26 cellular contexts compared by ENCODE assay signal in the genomic region with DNA sequence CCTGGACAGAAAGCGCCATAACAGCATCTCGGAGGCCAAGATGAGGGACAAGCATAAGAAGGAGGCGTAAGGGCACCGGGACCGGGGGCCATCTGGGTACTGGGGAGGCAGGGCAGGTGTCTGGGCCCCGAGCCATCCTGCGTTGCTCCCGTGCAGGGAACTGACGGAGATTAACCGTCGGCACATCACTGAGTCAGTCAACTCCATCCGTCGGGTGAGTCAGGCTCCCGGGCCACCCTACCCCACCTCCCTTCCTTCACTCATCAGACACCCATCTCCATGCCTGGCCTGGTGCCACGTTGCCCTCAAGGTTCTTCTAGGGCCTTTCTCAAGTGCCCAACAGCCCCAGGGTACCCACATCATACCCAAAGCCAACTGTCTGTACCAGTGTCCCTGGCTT. TPM values are rescaled to one million over a fixed set of nuclear protein-coding genes. Genes with fewer than 3 reads are reported as not detected.
DNase-seq lines count a peak whose midpoint lies in the region; ATAC-seq and TF ChIP-seq lines count a peak whose summit lies in the region.
"Had no signal": no experiment of that assay in that cellular context is flagged by ENCODE, and none has a peak within 500 bp of the region (broad histone marks: within the 10 kb centered on the region; RNA-seq: fewer than 3 reads in every experiment).

No MANE protein-coding gene starts in this region.

- DNase-seq in HFFc6 (no peak), adrenal gland (peak in 4 of 7 donors; percentile 68 to 81 (median 77)), glomerular visceral epithelial cell (ENCODE audit: extremely low spot score) (peak; percentile 30), inferior parietal cortex (ENCODE audit: extremely low spot score) (no peak), NCI-H146 treated with DMSO at 0.1 percent for 48 hours (lab: John Stamatoyannopoulos, UW; ENCODE audit: unreplicated experiment) (no peak)
- DNase-seq: activated CD4-positive, alpha-beta T cell treated with anti-CD3 and anti-CD28 coated beads, Interleukin-2, amount 50 U/mL, for 48 hours; activated naive CD4-positive, alpha-beta T cell; caudate nucleus; CD8-positive, alpha-beta T cell; DMS153; hippocampal formation; lower lobe of right lung; NCI-H187; NCI-H748 treated with DMSO at 0.1 percent for 48 hours; stimulated activated CD4-positive, alpha-beta T cell treated with anti-CD3 and anti-CD28 coated beads, Interleukin-4, amount 100 ng/mL, for 1 hour; thyroid gland had no signal

- H3K4me3 ChIP-seq in BLaER1 (peak overlapping the region; percentile 83), adrenal gland (no peak overlapping the region)
- H3K4me3 ChIP-seq: GM12878, HAP-1, lower lobe of right lung, thyroid gland had no signal

- H3K27ac ChIP-seq in BLaER1 (peak overlapping the region; percentile 100), adrenal gland (peak overlapping the region in 2 of 5 donors; percentile 81 to 97)

- ATAC-seq in HG03342 (IDR thresholded peaks at IDR 0.05; ENCODE audit: unreplicated experiment) (no peak), GM21825 (IDR thresholded peaks at IDR 0.05; ENCODE audit: unreplicated experiment) (no peak)
- ATAC-seq: CD8-positive, alpha-beta T cell; GM12878; lower lobe of right lung had no signal

- H3K4me2 ChIP-seq in BLaER1 = peak overlapping the region; percentile 96

- no peaks in the 10 kb centered on the region for H4K20me1 ChIP-seq in BLaER1

- H3K36me3 ChIP-seq in BLaER1 = peaks cover 41% of the 10 kb centered on the region
- H3K36me3 ChIP-seq in adrenal gland (replicated peaks in 1 of 2) = peaks cover 0 to 51% of the 10 kb centered on the region in 2 donors

- H3K9me3 Mint-ChIP-seq in HFFc6 = no peaks in the 10 kb centered on the region
- H3K9me3 Mint-ChIP-seq: CD8-positive, alpha-beta T cell; dendritic cell treated with granulocyte-macrophage colony-stimulating factor and Interleukin-4, amounts not matched to agents 40 ng/mL and 50 ng/mL, for 4 days; IgD-negative memory B cell; stimulated activated naive CD8-positive, alpha-beta T cell treated with anti-CD3 and anti-CD28 coated beads, Interleukin-15, Interleukin-2, amounts not matched to agents 100 ng/mL and 50 ng/mL, for 24 hours had no signal

- H3K4me1 ChIP-seq in BLaER1 (peaks cover 65% of the 10 kb centered on the region), adrenal gland (replicated peaks in 1 of 2) (peaks cover 24 to 32% of the 10 kb centered on the region in 2 donors)

- H3K9me3 ChIP-seq in BLaER1 = no peaks in the 10 kb centered on the region
- H3K9me3 ChIP-seq in adrenal gland (replicated peaks in 1 of 3) = no peaks in the 10 kb centered on the region
- H3K9me3 ChIP-seq: HAP-1, lower lobe of right lung, thyroid gland had no signal

- TF ChIP-seq CTCF in HFFc6 (IDR thresholded peaks at IDR 0.05) (no peak), adrenal gland (IDR thresholded peaks at IDR 0.05) (no peak)

- no peak overlapping the region for H3K4me3 Mint-ChIP-seq in HFFc6
- H3K4me3 Mint-ChIP-seq: CD8-positive, alpha-beta T cell; dendritic cell treated with granulocyte-macrophage colony-stimulating factor and Interleukin-4, amounts not matched to agents 40 ng/mL and 50 ng/mL, for 4 days; stimulated activated naive CD8-positive, alpha-beta T cell treated with anti-CD3 and anti-CD28 coated beads, Interleukin-15, Interleukin-2, amounts not matched to agents 100 ng/mL and 50 ng/mL, for 24 hours had no signal

- 59 to 82% (median 77%) methylated on average over 9 to 15 of the region's 15 CpGs for WGBS in adrenal gland, 4 donors

- peak overlapping the region; percentile 72 for H3K27ac Mint-ChIP-seq in HFFc6
- H3K27ac Mint-ChIP-seq: CD8-positive, alpha-beta T cell; stimulated activated naive CD8-positive, alpha-beta T cell treated with anti-CD3 and anti-CD28 coated beads, Interleukin-15, Interleukin-2, amounts not matched to agents 100 ng/mL and 50 ng/mL, for 24 hours had no signal

- intact Hi-C loops in adrenal gland (cut with DNase I) = no loop called here

- peaks cover 34% of the 10 kb centered on the region for H3K36me3 Mint-ChIP-seq in HFFc6 (ENCODE audit: low read depth)

- no peak for TF ChIP-seq POLR2A in adrenal gland (IDR thresholded peaks at IDR 0.05)

- peak overlapping the region; percentile 97 for H3K9ac ChIP-seq in BLaER1

- H3K27me3 Mint-ChIP-seq in HFFc6 (ENCODE audit: insufficient read depth) = peaks cover 16% of the 10 kb centered on the region
- H3K27me3 Mint-ChIP-seq: dendritic cell treated with granulocyte-macrophage colony-stimulating factor and Interleukin-4, amounts not matched to agents 40 ng/mL and 50 ng/mL, for 4 days; IgD-negative memory B cell; stimulated activated naive CD8-positive, alpha-beta T cell treated with anti-CD3 and anti-CD28 coated beads, Interleukin-15, Interleukin-2, amounts not matched to agents 100 ng/mL and 50 ng/mL, for 24 hours had no signal

- H3K27me3 ChIP-seq in BLaER1 = no peaks in the 10 kb centered on the region
- H3K27me3 ChIP-seq in adrenal gland = no peaks in the 10 kb centered on the region
- H3K27me3 ChIP-seq: thyroid gland had no signal

- peaks cover 47% of the 10 kb centered on the region for H3K4me1 Mint-ChIP-seq in HFFc6 (ENCODE audit: low read depth)

RNA-seq across cellular contexts. Expression of gene PLCB3, which starts 15.0 kb away (rescaled TPM):
- 10 to 100 TPM; 48.1 to 58.0 (median 51.8) TPM for total RNA-seq in HFFc6 (2021; fragmentation: NEBNext Ultra II Directional; extraction: Animal tissue kit (Norgen Biotek cat#: 25700))
- 10 to 100 TPM; 19.4 to 65.9 (median 46.2) TPM for total RNA-seq in adrenal gland
- 10 to 100 TPM in 2 of 3 donors, 1 to 10 TPM in 1; 6.6 to 89.5 (median 31.7) TPM for polyA plus RNA-seq in adrenal gland

RNA-seq across cellular contexts. Expression of gene BAD, which starts 18.1 kb away (rescaled TPM):
- 10 to 100 TPM; 65.9 to 75.0 (median 68.8) TPM for total RNA-seq in HFFc6 (2021; fragmentation: NEBNext Ultra II Directional; extraction: Animal tissue kit (Norgen Biotek cat#: 25700))
- total RNA-seq in adrenal gland = 100 to 1,000 TPM in 5 of 8 donors, 10 to 100 TPM in 3; 72.9 to 219 (median 104) TPM
- polyA plus RNA-seq in adrenal gland = 100 to 1,000 TPM in 2 of 3 donors, 1 to 10 TPM in 1; 9.5 to 111 (median 102) TPM

RNA-seq across cellular contexts. Expression of gene GPR137, which starts 19.3 kb away (rescaled TPM):
- 10 to 100 TPM; 27.9 to 42.1 (median 34.7) TPM for total RNA-seq in HFFc6 (2021; fragmentation: NEBNext Ultra II Directional; extraction: Animal tissue kit (Norgen Biotek cat#: 25700))
- total RNA-seq in adrenal gland = 10 to 100 TPM; 33.2 to 69.8 (median 48.6) TPM
- polyA plus RNA-seq in adrenal gland = 10 to 100 TPM; 16.0 to 41.5 (median 40.9) TPM

RNA-seq across cellular contexts. Expression of gene PPP1R14B, which starts 19.6 kb away (rescaled TPM):
- 100 to 1,000 TPM; 386 to 478 (median 429) TPM for total RNA-seq in HFFc6 (2021; fragmentation: NEBNext Ultra II Directional; extraction: Animal tissue kit (Norgen Biotek cat#: 25700))
- 100 to 1,000 TPM in 6 of 8 donors, 10 to 100 TPM in 2; 77.2 to 212 (median 131) TPM for total RNA-seq in adrenal gland
- 100 to 1,000 TPM in 2 of 3 donors, 10 to 100 TPM in 1; 85.1 to 331 (median 327) TPM for polyA plus RNA-seq in adrenal gland

RNA-seq across cellular contexts. Expression of gene KCNK4, which starts 24.8 kb away (rescaled TPM):
- under 1 TPM in 1 of 6 experiments, not detected in 5; 0.14 TPM for total RNA-seq in HFFc6 (2021; fragmentation: NEBNext Ultra II Directional; extraction: Animal tissue kit (Norgen Biotek cat#: 25700))
- total RNA-seq in adrenal gland = under 1 TPM in 1 of 8 donors, not detected in 7; 0.54 TPM
- under 1 TPM in 1 of 3 donors, not detected in 2; 0.10 TPM for polyA plus RNA-seq in adrenal gland
- total RNA-seq: CD8-positive, alpha-beta T cell; fibroblast of villous mesenchyme; GM12878; lower lobe of right lung; thyroid gland had no signal
- polyA plus RNA-seq: IgD-negative memory B cell, keratinocyte had no signal

Comparison
In these comparisons a context has a peak if more than half of its experiments do, and no peak if none do; other contexts are left out.
1. DNase-seq: peak in adrenal gland (4 of 7) and glomerular visceral epithelial cell (single experiment); none in HFFc6 (single experiment), inferior parietal cortex (single experiment) and NCI-H146 treated with DMSO at 0.1 percent for 48 hours (single experiment).